ENCODE assay signal across 8 cellular contexts in genomic region chr5:132294728-132295504, GRCh38. TPM values are rescaled to one million over a fixed set of nuclear protein-coding genes. Genes with fewer than 3 reads are reported as not detected.
DNase-seq lines count a peak whose midpoint lies in the region; ATAC-seq and TF ChIP-seq lines count a peak whose summit lies in the region.

No MANE protein-coding gene starts in this region.

- H3K9me3 ChIP-seq in A673 (ENCODE audit: low read depth, low read length, poor library complexity, severe bottlenecking) (no peaks in the 10 kb centered on the region), lung (ENCODE audit: control insufficient read depth in 2 of 2, insufficient read depth in 1 of 2, low read length in 1 of 2) (no peaks in the 10 kb centered on the region)

- H3K36me3 ChIP-seq in A673 (ENCODE audit: insufficient read depth, low read length, poor library complexity, severe bottlenecking) (no peaks in the 10 kb centered on the region), lung (ENCODE audit: control insufficient read depth in 2 of 2, insufficient read depth in 2 of 2, low read length in 2 of 2) (no peaks in the 10 kb centered on the region)

- POLR2A ChIA-PET in A673 (lab: Charles Lee; ENCODE audit: low non-redundant PET): interaction anchor here (0.7 kb wide), 1 partner anchor 14 kb away, joined by 3 read pairs; no protein-coding TSS in a partner anchor

- peak; percentile 23 for ATAC-seq in GM19463 (IDR thresholded peaks at IDR 0.05; ENCODE audit: unreplicated experiment)
- peak; percentile 53 for ATAC-seq in lung (ENCODE audit: insufficient read depth, low FRiP score)

- intact Hi-C loops in A673 (cut with micrococcal nuclease; ENCODE audit: unreplicated experiment): no loop called here

- H3K27ac ChIP-seq in A673 (ENCODE audit: low read depth, low read length, poor library complexity, severe bottlenecking): no peak overlapping the region
- H3K27ac ChIP-seq in lung (ENCODE audit: low read depth in 1 of 2, low read length in 1 of 2): peak overlapping the region; percentile 90 to 93

- H3K4me3 ChIP-seq in A673 (ENCODE audit: low read depth, low read length, poor library complexity, severe bottlenecking): peak overlapping the region; percentile 60
- peak overlapping the region; percentile 34 for H3K4me3 ChIP-seq in lung

- 3 to 5% methylated on average over 49 to 50 of the region's 50 CpGs for WGBS in lung, 2 donors

- BruUV-seq in A673 (replicated peaks; lab: Mats Ljungman, UMichigan): no TSS peak

- CTCF ChIA-PET in A673 (lab: Charles Lee): no interaction called here

- H3K27me3 ChIP-seq in A673 (replicated peaks; ENCODE audit: insufficient read depth, low read depth, low read length, poor library complexity) (no peaks in the 10 kb centered on the region), lung (ENCODE audit: control insufficient read depth, insufficient read depth) (no peaks in the 10 kb centered on the region)

- TF ChIP-seq CTCF in A673 (conservative IDR thresholded peaks at IDR 0.05; ENCODE audit: low read depth, low read length): no peak
- TF ChIP-seq CTCF in lung (IDR thresholded peaks at IDR 0.05; ENCODE audit: control extremely low read depth, extremely low read depth): no peak

- H3K4me1 ChIP-seq in A673 (ENCODE audit: insufficient read depth, low read length, poor library complexity, severe bottlenecking) (peaks cover 12% of the 10 kb centered on the region), lung (ENCODE audit: control insufficient read depth in 2 of 2, insufficient read depth in 2 of 2, low read length in 2 of 2) (no peaks in the 10 kb centered on the region)

- DNase-seq in A673 (ENCODE audit: low spot score): peak; percentile 63
- DNase-seq in LoVo (ENCODE audit: low spot score): peak; percentile 65
- DNase-seq in activated CD4-positive, alpha-beta T cell treated with anti-CD3 and anti-CD28 coated beads for 48 hours: peak; percentile 87
- peak; percentile 94 for DNase-seq in dermis blood vessel endothelial cell
- DNase-seq in lung (ENCODE audit: low spot score): peak; percentile 74
- peak; percentile 43 for DNase-seq in stimulated activated CD8-positive, alpha-beta memory T cell treated with anti-CD3 and anti-CD28 coated beads, Interleukin-15, amount 100 ng/mL, for 1 hour (ENCODE audit: low read depth)
- DNase-seq in NCI-H1092 treated with DMSO at 0.1 percent for 48 hours (lab: John Stamatoyannopoulos, UW): no peak

RNA-seq across cellular contexts. Expression of gene SLC22A4, which starts 0.7 kb away (rescaled TPM):
- 0.42 and 0.99 TPM in 2 replicates for total RNA-seq in A673 (2021)
- total RNA-seq in dermis blood vessel endothelial cell: 4.7 and 4.8 TPM in 2 replicates
- total RNA-seq in lung: 10 to 100 TPM; 10.9 to 18.1 TPM
- 10 to 100 TPM in 1 of 2 donors, 1 to 10 TPM in 1; 3.6 to 15.7 TPM for polyA plus RNA-seq in lung

RNA-seq across cellular contexts. Expression of gene PDLIM4, which starts 37.4 kb away (rescaled TPM):
- total RNA-seq in A673 (2021) (6.0 and 8.9 TPM in 2 replicates), dermis blood vessel endothelial cell (31.0 and 51.6 TPM in 2 replicates), lung (10 to 100 TPM in 1 of 2 donors, 1 to 10 TPM in 1; 7.3 to 13.8 TPM)
- 10 to 100 TPM in 1 of 2 donors, 1 to 10 TPM in 1; 8.3 to 10.9 TPM for polyA plus RNA-seq in lung
